Comparison of ENCODE assay signal across 18 cellular contexts in the genomic region with DNA sequence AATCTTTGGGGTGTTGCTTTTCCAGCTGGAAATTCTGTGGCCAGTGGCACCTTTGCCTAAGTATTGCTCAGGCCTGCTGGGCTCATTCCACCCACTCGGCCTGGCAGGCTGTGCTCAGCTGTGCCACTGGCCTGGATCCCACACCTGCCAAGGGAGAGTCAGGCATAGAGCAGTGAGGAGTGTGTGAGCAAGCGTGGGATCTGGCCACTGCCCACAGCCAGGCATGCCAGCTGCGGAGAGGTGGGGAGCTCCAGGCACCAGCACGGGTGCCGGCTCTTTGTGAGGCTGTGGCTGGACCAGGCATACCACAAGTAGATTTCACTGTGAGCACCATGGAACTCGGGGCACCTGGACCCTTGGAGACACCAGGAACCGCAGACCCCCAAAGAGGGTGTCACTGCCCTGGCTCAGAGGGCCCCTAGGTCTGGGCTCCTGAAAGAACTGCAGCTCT.
"Had no signal": no experiment of that assay in that cellular context is flagged by ENCODE, and none has a peak within 500 bp of the region (broad histone marks: within the 10 kb centered on the region; RNA-seq: fewer than 3 reads in every experiment).

No MANE protein-coding gene starts in this region.

- H3K9me3 Mint-ChIP-seq: activated T-cell treated with anti-CD3 and anti-CD28 coated beads, Interleukin-2, amount 50 U/mL, for 4 hours had no signal

- H3K9me3 ChIP-seq: left lung, stomach, uterus had no signal

- ATAC-seq: activated CD8-positive, alpha-beta memory T cell treated with anti-CD3 and anti-CD28 coated beads, Interleukin-2, amount 10 ng/mL, durations not matched to agents 7 days and 5 days; activated T-cell treated with anti-CD3 and anti-CD28 coated beads, Interleukin-2, amount 50 U/mL, for 4 hours; esophagus mucosa; left lung had no signal

- H3K4me1 ChIP-seq: left lung, parathyroid adenoma, stomach, uterus had no signal

- H3K36me3 ChIP-seq: left lung, stomach, uterus had no signal

- H3K27me3 Mint-ChIP-seq: activated CD8-positive, alpha-beta memory T cell treated with anti-CD3 and anti-CD28 coated beads, Interleukin-2, amount 10 ng/mL, durations not matched to agents 7 days and 5 days; activated naive CD8-positive, alpha-beta T cell had no signal

- H3K4me3 Mint-ChIP-seq: activated CD8-positive, alpha-beta memory T cell treated with anti-CD3 and anti-CD28 coated beads, Interleukin-2, amount 10 ng/mL, durations not matched to agents 7 days and 5 days; activated naive CD8-positive, alpha-beta T cell; activated T-cell treated with anti-CD3 and anti-CD28 coated beads, Interleukin-2, amount 50 U/mL, for 4 hours; nephron progenitor cell had no signal

- H2AFZ ChIP-seq: parathyroid adenoma had no signal

- H3K27ac Mint-ChIP-seq: activated CD8-positive, alpha-beta memory T cell treated with anti-CD3 and anti-CD28 coated beads, Interleukin-2, amount 10 ng/mL, durations not matched to agents 7 days and 5 days; activated naive CD8-positive, alpha-beta T cell had no signal

- H3K27me3 ChIP-seq: left lung, stomach, uterus had no signal

- H3K4me1 Mint-ChIP-seq: activated CD8-positive, alpha-beta memory T cell treated with anti-CD3 and anti-CD28 coated beads, Interleukin-2, amount 10 ng/mL, durations not matched to agents 7 days and 5 days; nephron progenitor cell had no signal

- H3K79me2 ChIP-seq: parathyroid adenoma had no signal

- H3K9ac ChIP-seq: parathyroid adenoma had no signal

- DNase-seq: activated CD8-positive, alpha-beta memory T cell treated with anti-CD3 and anti-CD28 coated beads, Interleukin-2, amount 10 ng/mL, durations not matched to agents 7 days and 5 days; activated effector memory CD4-positive, alpha-beta T cell treated with anti-CD3 and anti-CD28 coated beads, Interleukin-2, amount 50 U/mL, for 16 hours; activated T-cell treated with anti-CD3 and anti-CD28 coated beads, Interleukin-2, amount 50 U/mL, for 4 hours; amygdala; cerebellar nuclear complex; dermis blood vessel endothelial cell; glutamatergic neuron; islet precursor cell; nephron progenitor cell; retina; stimulated activated CD4-positive, alpha-beta T cell treated with anti-CD3 and anti-CD28 coated beads, Interleukin-4, amount 100 ng/mL, for 4 hours; stomach; uterus had no signal

- H3K36me3 Mint-ChIP-seq: activated CD8-positive, alpha-beta memory T cell treated with anti-CD3 and anti-CD28 coated beads, Interleukin-2, amount 10 ng/mL, durations not matched to agents 7 days and 5 days; activated naive CD8-positive, alpha-beta T cell had no signal

- H3K27ac ChIP-seq: left lung, parathyroid adenoma, skin epidermis, stomach, uterus had no signal

- H3K4me3 ChIP-seq: left lung, skin epidermis, stomach, uterus had no signal
